Comparison of ENCODE assay signal across 1 cellular context in genomic region chr3:46483799-46484198, GRCh38.
TF ChIP-seq lines count a peak whose summit lies in the region.

No MANE protein-coding gene starts in this region.

TF ChIP-seq in IMR-90, 13 proteins besides CTCF, POLR2A, EP300 and RAD21:
- no peak for TF ChIP-seq SMC3 (IDR thresholded peaks at IDR 0.05; ENCODE audit: low read depth, low read length)
